ENCODE assay signal across 21 cellular contexts in the genomic region with DNA sequence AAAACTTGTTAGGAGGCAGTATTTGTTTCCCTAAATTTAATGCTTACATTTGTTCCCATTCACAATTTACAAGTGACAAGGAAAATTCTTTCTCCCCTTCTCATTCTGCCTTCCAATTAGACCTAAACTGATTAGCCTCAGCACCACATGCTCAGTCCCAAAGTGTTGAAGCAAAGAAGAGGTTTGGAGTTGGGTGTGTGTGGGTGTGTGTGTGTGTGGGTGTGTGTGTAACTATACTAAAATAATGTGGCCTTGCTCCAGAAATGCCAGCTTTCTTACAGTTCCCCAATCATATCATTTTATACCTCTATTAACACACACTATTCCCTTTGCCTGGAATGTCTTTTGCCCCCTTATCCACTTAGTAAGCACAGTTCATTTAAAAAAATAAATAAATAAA. TPM values are rescaled to one million over a fixed set of nuclear protein-coding genes. Genes with fewer than 3 reads are reported as not detected.
DNase-seq lines count a peak whose midpoint lies in the region; ATAC-seq, FAIRE-seq and TF ChIP-seq lines count a peak whose summit lies in the region.
"Had no signal": no experiment of that assay in that cellular context is flagged by ENCODE, and none has a peak within 500 bp of the region (broad histone marks: within the 10 kb centered on the region; RNA-seq: fewer than 3 reads in every experiment).

No MANE protein-coding gene starts in this region.

- H3K4me1 ChIP-seq in SK-N-SH (ENCODE audit: control insufficient read depth in 1 of 2, insufficient read depth in 2 of 2, low read depth in 1 of 2, low read length in 1 of 2) (peaks cover 6 to 7% of the 10 kb centered on the region in 2 experiments; a peak in 2 of 4 replicates), K562 (replicated peaks in 1 of 2; ENCODE audit: control insufficient read depth in 2 of 2, insufficient read depth in 2 of 2, low read length in 2 of 2) (no peaks in the 10 kb centered on the region; a peak in 2 of 5 replicates)
- H3K4me1 ChIP-seq: A549 had no signal

- TF ChIP-seq RAD21 in SK-N-SH (IDR thresholded peaks at IDR 0.05; ENCODE audit: low read length) (no peak), K562 (CRISPR knock-in tag; conservative IDR thresholded peaks at IDR 0.05 in 1 of 2, IDR thresholded peaks at IDR 0.05 in 1 of 2) (no peak)

- H3K9me3 ChIP-seq in SK-N-SH = no peaks in the 10 kb centered on the region
- no peaks in the 10 kb centered on the region for H3K9me3 ChIP-seq in K562 (replicated peaks; ENCODE audit: control insufficient read depth, insufficient read depth, low read depth, low read length)
- H3K9me3 ChIP-seq: A549, HAP-1 had no signal

- TF ChIP-seq CTCF in SK-N-SH (IDR thresholded peaks at IDR 0.05) (no peak), K562 (IDR thresholded peaks at IDR 0.05 in 2 of 3, conservative IDR thresholded peaks at IDR 0.05 in 1 of 3; ENCODE audit: insufficient read depth in 2 of 3, low read depth in 1 of 3, low read length in 3 of 3) (no peak), GM20000 (IDR thresholded peaks at IDR 0.05; ENCODE audit: extremely low read depth, missing control alignments) (no peak)

- H3K4me3 ChIP-seq in SK-N-SH (ENCODE audit: low read depth in 2 of 2, low read length in 1 of 2) (no peak overlapping the region), K562 (no peak overlapping the region)
- H3K4me3 ChIP-seq: A549, GM12878, HAP-1 had no signal

- H3K27ac ChIP-seq in SK-N-SH (ENCODE audit: low read depth in 2 of 2, low read length in 1 of 2) (no peak overlapping the region), K562 (ENCODE audit: extremely low read depth, low read depth, low read length) (no peak overlapping the region)
- H3K27ac ChIP-seq: A549 had no signal

- H3K9ac ChIP-seq in SK-N-SH = no peak overlapping the region
- H3K9ac ChIP-seq in K562 (ENCODE audit: insufficient read depth in 1 of 2, low read depth in 2 of 2, low read length in 2 of 2) = no peak overlapping the region

- H2AFZ ChIP-seq in SK-N-SH (ENCODE audit: low read depth) (no peak overlapping the region), K562 (ENCODE audit: low read depth, low read length) (peak overlapping the region; percentile 49)

- DNase-seq in SK-N-SH (no peak), NCI-H82 (lab: John Stamatoyannopoulos, UW) (peak; percentile 84), K562 (ENCODE audit: extremely low read depth in 1 of 4, low spot score in 3 of 4) (no peak), amygdala (lab: John Stamatoyannopoulos, UW) (no peak), NCI-H2107 (lab: John Stamatoyannopoulos, UW) (no peak), GM20000 (ENCODE audit: low spot score) (no peak)
- DNase-seq: 8988T; ACHN; AML-193; C1 segment of cervical spinal cord; Calu3; CD4-positive, alpha-beta memory T cell; DMS79; EL; GDM1; GOT3 had no signal

- H3K36me3 ChIP-seq in SK-N-SH (replicated peaks in 1 of 2; ENCODE audit: control insufficient read depth in 1 of 2, insufficient read depth in 2 of 2, low read length in 1 of 2) = no peaks in the 10 kb centered on the region
- no peaks in the 10 kb centered on the region for H3K36me3 ChIP-seq in K562 (ENCODE audit: control insufficient read depth, insufficient read depth, low read length)
- H3K36me3 ChIP-seq: HAP-1 had no signal

- intact Hi-C loops in K562 (cut with micrococcal nuclease) = no loop called here

- BruUV-seq in K562 (replicated peaks; lab: Mats Ljungman, UMichigan) = no TSS peak

- no peaks in the 10 kb centered on the region for H3K9me2 ChIP-seq in SK-N-SH

- H3K4me2 ChIP-seq in SK-N-SH (peak overlapping the region; percentile 64; the same call in 1 of the 2 replicates), K562 (ENCODE audit: insufficient read depth, low read length) (no peak overlapping the region)
- H3K4me2 ChIP-seq: A549 had no signal

- in situ Hi-C loops in K562 (cut with MboI) = no loop called here

- H3K79me2 ChIP-seq in SK-N-SH (ENCODE audit: insufficient read depth) (no peaks in the 10 kb centered on the region), K562 (ENCODE audit: control insufficient read depth, insufficient read depth, low read length) (no peaks in the 10 kb centered on the region)

- no peak for TF ChIP-seq POLR2A in K562 (conservative IDR thresholded peaks at IDR 0.05)

- POLR2A ChIA-PET in SK-N-SH (lab: Yijun Ruan, JAX) (no interaction called here), K562 (lab: Yijun Ruan, JAX) (no interaction called here)

- no peak for ATAC-seq in SK-N-SH treated with all-trans-retinoic acid at 6 μM for 48 hours
- ATAC-seq in K562 = 0 out of 3 replicates have a peak, but pooled peaks have one; percentile 28
- ATAC-seq: A549, GM12878 had no signal

- H3K9me1 ChIP-seq in K562 (ENCODE audit: control insufficient read depth, insufficient read depth, low read length) = no peaks in the 10 kb centered on the region

- CTCF ChIA-PET in SK-N-SH (lab: Yijun Ruan, JAX) = interaction anchor here (0.6 to 1.1 kb wide), 3 partner anchors 9 to 12 kb away, joined by 3 read pairs; no protein-coding TSS in a partner anchor
- CTCF ChIA-PET in K562 (lab: Yijun Ruan, JAX; ENCODE audit: low intra/inter-chr PET ratio) = no interaction called here

- H3K27me3 ChIP-seq in SK-N-SH (ENCODE audit: insufficient read depth) (no peaks in the 10 kb centered on the region), K562 (ENCODE audit: control insufficient read depth in 2 of 2, insufficient read depth in 2 of 2, low read length in 2 of 2) (no peaks in the 10 kb centered on the region)

- H4K20me1 ChIP-seq in SK-N-SH (ENCODE audit: insufficient read depth) = no peaks in the 10 kb centered on the region
- no peaks in the 10 kb centered on the region for H4K20me1 ChIP-seq in K562 (replicated peaks; ENCODE audit: control insufficient read depth, insufficient read depth, low read length)

- H3F3A ChIP-seq in SK-N-SH (replicated peaks; ENCODE audit: insufficient read depth) = peaks cover 15% of the 10 kb centered on the region

- FAIRE-seq in K562 (lab: Jason Lieb, UNC) = no peak
- FAIRE-seq: A549, GM12878, H54 had no signal

- TF ChIP-seq EP300 in SK-N-SH (IDR thresholded peaks at IDR 0.05; ENCODE audit: borderline replicate concordance in 1 of 2, low read depth in 1 of 2, low read length in 1 of 2) (no peak), K562 (IDR thresholded peaks at IDR 0.05; ENCODE audit: low read length) (no peak)

RNA-seq across cellular contexts. Expression of a gene that starts 6.9 kb away (rescaled TPM):
- polyA plus RNA-seq in SK-N-SH (2012; rRNA removed) = 13.3 and 19.8 TPM in 2 replicates
- 17.3 and 26.8 TPM in 2 replicates for polyA plus RNA-seq in SK-N-SH (2012; cell fraction: cytosol; rRNA removed)
- polyA plus RNA-seq in SK-N-SH (2012; cell fraction: nucleus; rRNA removed) = 25.5 and 51.0 TPM in 2 replicates
- total RNA-seq in K562 (2011; cell fraction: chromatin; rRNA removed; ENCODE audit: low replicate concordance) = 87.6 and 168 TPM in 2 replicates
- total RNA-seq in K562 (2011; cell fraction: nucleolus; rRNA removed) = 46.0 and 46.2 TPM in 2 replicates
- total RNA-seq in K562 (2011; cell fraction: nucleoplasm; rRNA removed) = 64.0 and 84.8 TPM in 2 replicates
- total RNA-seq in K562 (2014; rRNA removed) = 70.4 and 78.3 TPM in 2 replicates
- total RNA-seq in K562 (2014; rRNA removed; fragmentation: Illumina TruSeq; extraction: Trizol) = 136 and 190 TPM in 2 replicates
- 85.8 and 107 TPM in 2 replicates for total RNA-seq in K562 (2015; rRNA removed; fragmentation: Illumina TruSeq; extraction: Trizol)
- 156 and 160 TPM in 2 replicates for total RNA-seq in K562 (2021)
- 53.8 and 122 TPM in 2 replicates for polyA plus RNA-seq in K562 (2011; rRNA removed)
- 6.9 and 14.5 TPM in 2 replicates for polyA plus RNA-seq in K562 (2011; cell fraction: cytosol; rRNA removed)
- polyA plus RNA-seq in K562 (2011; cell fraction: nucleus; rRNA removed) = 29.7 and 32.9 TPM in 2 replicates
- 75.6 and 127 TPM in 2 replicates for polyA plus RNA-seq in K562 (2012)
- 93.2 and 93.6 TPM in 2 replicates for polyA plus RNA-seq in K562 (2014; fragmentation: Illumina TruSeq; extraction: Trizol)
- 100 to 1,000 TPM; 204 to 330 TPM for polyA plus RNA-seq in K562 (2014; fragmentation: Nextera tagmentation; extraction: Ambion mirVana)
- polyA plus RNA-seq in K562 (2014; rRNA removed) = 131 and 142 TPM in 2 replicates
- polyA minus RNA-seq in K562 (2011; rRNA and poly(A)+ RNA removed) = 43.9 and 58.6 TPM in 2 replicates
- 16.8 and 34.3 TPM in 2 replicates for polyA minus RNA-seq in K562 (2011; cell fraction: cytosol; rRNA and poly(A)+ RNA removed)
- 12.1 and 13.9 TPM in 2 replicates for polyA minus RNA-seq in K562 (2011; cell fraction: nucleus; rRNA and poly(A)+ RNA removed)

RNA-seq across cellular contexts. Expression of a gene that starts 28.4 kb away (rescaled TPM):
- polyA plus RNA-seq in SK-N-SH (2012; rRNA removed) (6.3 and 7.7 TPM in 2 replicates), K562 (2011; rRNA removed) (22.3 and 47.2 TPM in 2 replicates), K562 (2014; fragmentation: Illumina TruSeq; extraction: Trizol) (50.4 and 59.7 TPM in 2 replicates), K562 (2014; fragmentation: Nextera tagmentation; extraction: Ambion mirVana) (10 to 100 TPM; 19.5 to 21.9 TPM), K562 (2014; rRNA removed) (33.3 and 34.1 TPM in 2 replicates)
- 9.4 and 12.3 TPM in 2 replicates for polyA plus RNA-seq in SK-N-SH (2012; cell fraction: cytosol; rRNA removed)
- polyA plus RNA-seq in SK-N-SH (2012; cell fraction: nucleus; rRNA removed) = 7.2 and 12.3 TPM in 2 replicates
- total RNA-seq in K562 (2011; cell fraction: chromatin; rRNA removed; ENCODE audit: low replicate concordance) = 25.3 and 93.4 TPM in 2 replicates
- total RNA-seq in K562 (2011; cell fraction: nucleolus; rRNA removed) = 17.5 and 19.6 TPM in 2 replicates
- 36.7 and 56.3 TPM in 2 replicates for total RNA-seq in K562 (2011; cell fraction: nucleoplasm; rRNA removed)
- total RNA-seq in K562 (2014; rRNA removed) (16.9 and 22.2 TPM in 2 replicates), K562 (2014; rRNA removed; fragmentation: Illumina TruSeq; extraction: Trizol) (64.3 and 73.2 TPM in 2 replicates), K562 (2015; rRNA removed; fragmentation: Illumina TruSeq; extraction: Trizol) (52.4 and 56.4 TPM in 2 replicates), K562 (2021) (45.6 and 48.3 TPM in 2 replicates)
- polyA plus RNA-seq in K562 (2011; cell fraction: cytosol; rRNA removed) = 7.2 and 8.9 TPM in 2 replicates
- 17.9 and 19.5 TPM in 2 replicates for polyA plus RNA-seq in K562 (2011; cell fraction: nucleus; rRNA removed)
- 32.1 and 33.4 TPM in 2 replicates for polyA plus RNA-seq in K562 (2012)
- 39.5 and 51.7 TPM in 2 replicates for polyA minus RNA-seq in K562 (2011; rRNA and poly(A)+ RNA removed)
- polyA minus RNA-seq in K562 (2011; cell fraction: cytosol; rRNA and poly(A)+ RNA removed) = 14.1 and 29.7 TPM in 2 replicates
- 9.3 and 12.0 TPM in 2 replicates for polyA minus RNA-seq in K562 (2011; cell fraction: nucleus; rRNA and poly(A)+ RNA removed)

RNA-seq across cellular contexts. Expression of a gene that starts 49.3 kb away (rescaled TPM):
- polyA plus RNA-seq in SK-N-SH (2012; rRNA removed) (76.4 and 88.8 TPM in 2 replicates), K562 (2011; rRNA removed) (21.6 and 37.3 TPM in 2 replicates), K562 (2014; fragmentation: Illumina TruSeq; extraction: Trizol) (60.4 and 60.5 TPM in 2 replicates), K562 (2014; fragmentation: Nextera tagmentation; extraction: Ambion mirVana) (10 to 100 TPM; 11.9 to 13.7 TPM), K562 (2014; rRNA removed) (59.7 and 68.8 TPM in 2 replicates)
- 97.2 and 102 TPM in 2 replicates for polyA plus RNA-seq in SK-N-SH (2012; cell fraction: cytosol; rRNA removed)
- 35.3 and 46.1 TPM in 2 replicates for polyA plus RNA-seq in SK-N-SH (2012; cell fraction: nucleus; rRNA removed)
- 5.9 and 9.8 TPM in 2 replicates for total RNA-seq in K562 (2011; cell fraction: chromatin; rRNA removed; ENCODE audit: low replicate concordance)
- total RNA-seq in K562 (2011; cell fraction: nucleolus; rRNA removed) = 9.0 and 9.9 TPM in 2 replicates
- 8.0 and 13.7 TPM in 2 replicates for total RNA-seq in K562 (2011; cell fraction: nucleoplasm; rRNA removed)
- total RNA-seq in K562 (2014; rRNA removed) (102 and 103 TPM in 2 replicates), K562 (2014; rRNA removed; fragmentation: Illumina TruSeq; extraction: Trizol) (74.0 and 81.1 TPM in 2 replicates), K562 (2015; rRNA removed; fragmentation: Illumina TruSeq; extraction: Trizol) (77.8 and 79.6 TPM in 2 replicates), K562 (2021) (48.2 and 56.8 TPM in 2 replicates)
- polyA plus RNA-seq in K562 (2011; cell fraction: cytosol; rRNA removed) = 30.7 and 47.8 TPM in 2 replicates
- 14.3 and 18.7 TPM in 2 replicates for polyA plus RNA-seq in K562 (2011; cell fraction: nucleus; rRNA removed)
- 48.5 and 68.8 TPM in 2 replicates for polyA plus RNA-seq in K562 (2012)
- 29.9 and 48.6 TPM in 2 replicates for polyA minus RNA-seq in K562 (2011; rRNA and poly(A)+ RNA removed)
- 6.6 and 24.9 TPM in 2 replicates for polyA minus RNA-seq in K562 (2011; cell fraction: cytosol; rRNA and poly(A)+ RNA removed)
- polyA minus RNA-seq in K562 (2011; cell fraction: nucleus; rRNA and poly(A)+ RNA removed) = 2.7 and 5.4 TPM in 2 replicates
